Comparison of ENCODE assay signal across 13 cellular contexts in genomic region chr4:13386405-13387107, GRCh38.
DNase-seq lines count a peak whose midpoint lies in the region; ATAC-seq and TF ChIP-seq lines count a peak whose summit lies in the region.
"Had no signal": no experiment of that assay in that cellular context is flagged by ENCODE, and none has a peak within 500 bp of the region (broad histone marks: within the 10 kb centered on the region; RNA-seq: fewer than 3 reads in every experiment).

No MANE protein-coding gene starts in this region.

- H3K4me1 ChIP-seq in mammary epithelial cell (ENCODE audit: insufficient read depth, low read length): no peaks in the 10 kb centered on the region
- H3K4me1 ChIP-seq: A549, pancreas, testis had no signal

- no peak overlapping the region for H3K27ac ChIP-seq in mammary epithelial cell (ENCODE audit: insufficient read depth, low read depth, low read length)
- H3K27ac ChIP-seq: A549, pancreas, testis had no signal

- H3K4me3 ChIP-seq in mammary epithelial cell (replicated peaks in 1 of 3; ENCODE audit: insufficient read depth in 1 of 3, low read depth in 2 of 3, low read length in 3 of 3): no peak overlapping the region
- H3K4me3 ChIP-seq: A549, pancreas, testis had no signal

- in situ Hi-C loops in mammary epithelial cell (cut with MboI; ENCODE audit: low sequenced_read_pairs in 2 of 2): no loop called here

- H3K27me3 ChIP-seq in mammary epithelial cell (ENCODE audit: insufficient read depth, low read length): no peaks in the 10 kb centered on the region
- H3K27me3 ChIP-seq: pancreas, testis had no signal

- peaks cover 36% of the 10 kb centered on the region for H3K79me2 ChIP-seq in mammary epithelial cell (ENCODE audit: insufficient read depth, low read length)

- H3K4me3 Mint-ChIP-seq in MCF 10A (ENCODE audit: unreplicated experiment) (no peak overlapping the region), WTC11 (no peak overlapping the region)
- H3K4me3 Mint-ChIP-seq in stimulated activated naive B cell treated with anti-CD40 and anti-IgM and Interleukin-4, amounts not matched to agents 10 μg/mL and 1 μg/mL and 100 μg/mL, for 72 hours: no peak overlapping the region

- BruUV-seq in mammary epithelial cell (replicated peaks; lab: Mats Ljungman, UMichigan): no TSS peak
- no TSS peak for BruUV-seq in MCF 10A (replicated peaks; lab: Mats Ljungman, UMichigan)

- intact Hi-C loops in mammary epithelial cell (cut with micrococcal nuclease): no loop called here
- intact Hi-C loops in MCF 10A (cut with micrococcal nuclease): no loop called here
- intact Hi-C loops in head of caudate nucleus (cut with DNase I): no loop called here

- TF ChIP-seq CTCF in mammary epithelial cell (conservative IDR thresholded peaks at IDR 0.05 in 1 of 2, IDR thresholded peaks at IDR 0.05 in 1 of 2; ENCODE audit: extremely low read depth in 1 of 2, insufficient read depth in 1 of 2, low read depth in 1 of 2, low read length in 2 of 2) (no peak), MCF 10A (IDR thresholded peaks at IDR 0.05; ENCODE audit: unreplicated experiment) (no peak), WTC11 (IDR thresholded peaks at IDR 0.05) (no peak)

- no peaks in the 10 kb centered on the region for H3K36me3 Mint-ChIP-seq in MCF 10A (ENCODE audit: insufficient read depth, unreplicated experiment)
- H3K36me3 Mint-ChIP-seq in stimulated activated naive B cell treated with anti-CD40 and anti-IgM and Interleukin-4, amounts not matched to agents 10 μg/mL and 1 μg/mL and 100 μg/mL, for 72 hours: peaks cover 22 to 35% of the 10 kb centered on the region in 2 donors
- peaks cover 5% of the 10 kb centered on the region for H3K36me3 Mint-ChIP-seq in WTC11

- CTCF ChIA-PET in mammary epithelial cell (lab: Charles Lee; ENCODE audit: low non-redundant PET): no interaction called here
- CTCF ChIA-PET in MCF 10A (lab: Yijun Ruan, JAX): no interaction called here
- CTCF ChIA-PET in WTC11 (lab: Charles Lee): no interaction called here

- H2AFZ ChIP-seq in mammary epithelial cell (ENCODE audit: low read depth, low read length): no peak overlapping the region

- no peak overlapping the region for H3K9ac ChIP-seq in mammary epithelial cell (ENCODE audit: insufficient read depth, low read length)

- H3K36me3 ChIP-seq in mammary epithelial cell (ENCODE audit: insufficient read depth, low read length): no peaks in the 10 kb centered on the region
- H3K36me3 ChIP-seq: pancreas had no signal

- H3K4me1 Mint-ChIP-seq in MCF 10A (ENCODE audit: insufficient read depth, unreplicated experiment) (no peaks in the 10 kb centered on the region), WTC11 (no peaks in the 10 kb centered on the region)
- H3K4me1 Mint-ChIP-seq in stimulated activated naive B cell treated with anti-CD40 and anti-IgM and Interleukin-4, amounts not matched to agents 10 μg/mL and 1 μg/mL and 100 μg/mL, for 72 hours: peaks cover 17 to 36% of the 10 kb centered on the region in 2 donors

- POLR2A ChIA-PET in MCF 10A (lab: Yijun Ruan, JAX) (no interaction called here), WTC11 (lab: Charles Lee) (no interaction called here)

- no peaks in the 10 kb centered on the region for H3K27me3 Mint-ChIP-seq in MCF 10A (ENCODE audit: insufficient read depth, unreplicated experiment)
- no peaks in the 10 kb centered on the region for H3K27me3 Mint-ChIP-seq in stimulated activated naive B cell treated with anti-CD40 and anti-IgM and Interleukin-4, amounts not matched to agents 10 μg/mL and 1 μg/mL and 100 μg/mL, for 72 hours
- no peaks in the 10 kb centered on the region for H3K27me3 Mint-ChIP-seq in WTC11 (ENCODE audit: low read depth)

- no peak overlapping the region for H3K27ac Mint-ChIP-seq in MCF 10A (ENCODE audit: low read depth, unreplicated experiment)
- no peak overlapping the region for H3K27ac Mint-ChIP-seq in stimulated activated naive B cell treated with anti-CD40 and anti-IgM and Interleukin-4, amounts not matched to agents 10 μg/mL and 1 μg/mL and 100 μg/mL, for 72 hours
- no peak overlapping the region for H3K27ac Mint-ChIP-seq in WTC11

- dilution Hi-C loops in mammary epithelial cell (cut with HindIII; ENCODE audit: low sequenced_read_pairs): no loop called here

- H3K9me3 ChIP-seq in mammary epithelial cell (replicated peaks; ENCODE audit: insufficient read depth, low read length): peaks cover 4% of the 10 kb centered on the region
- H3K9me3 ChIP-seq: A549, pancreas, testis had no signal

- ATAC-seq in HG02840 (IDR thresholded peaks at IDR 0.05; ENCODE audit: low FRiP score, unreplicated experiment) (peak; percentile 85), WTC11 (no peak)
- peak; percentile 68 to 73 for ATAC-seq in stimulated activated naive B cell treated with anti-CD40 and anti-IgM and Interleukin-4, amounts not matched to agents 10 μg/mL and 1 μg/mL and 100 μg/mL, for 72 hours (replicated peaks)
- ATAC-seq: A549, pancreas had no signal

- H3K9me3 Mint-ChIP-seq in MCF 10A (ENCODE audit: unreplicated experiment) (no peaks in the 10 kb centered on the region), WTC11 (peaks cover 17% of the 10 kb centered on the region)
- peaks cover 11% of the 10 kb centered on the region in 2 donors for H3K9me3 Mint-ChIP-seq in stimulated activated naive B cell treated with anti-CD40 and anti-IgM and Interleukin-4, amounts not matched to agents 10 μg/mL and 1 μg/mL and 100 μg/mL, for 72 hours

- no peaks in the 10 kb centered on the region for H4K20me1 ChIP-seq in mammary epithelial cell (ENCODE audit: insufficient read depth, low read length)

- H3K4me2 ChIP-seq in mammary epithelial cell (ENCODE audit: insufficient read depth, low read depth, low read length): no peak overlapping the region
- H3K4me2 ChIP-seq: A549 had no signal

- peak; percentile 46 for DNase-seq in mammary epithelial cell
- DNase-seq in MCF 10A (ENCODE audit: unreplicated experiment): no peak
- peak; percentile 90 for DNase-seq in LHCN-M2 (ENCODE audit: low read depth)
- no peak for DNase-seq in stimulated activated naive B cell treated with anti-CD40 and anti-IgM and Interleukin-4, amounts not matched to agents 10 μg/mL and 1 μg/mL and 100 μg/mL, for 72 hours
- DNase-seq in activated CD8-positive, alpha-beta memory T cell treated with anti-CD3 and anti-CD28 coated beads for 24 hours: no peak
- no peak for DNase-seq in WTC11 (ENCODE audit: low spot score)
- no peak for DNase-seq in head of caudate nucleus
- DNase-seq: central memory CD4-positive, alpha-beta T cell; pancreas; stimulated activated CD4-positive, alpha-beta T cell treated with anti-CD3 and anti-CD28 coated beads, Interleukin-4, amount 100 ng/mL, for 24 hours; testis had no signal

TF ChIP-seq in WTC11, 78 proteins besides CTCF, POLR2A, EP300 and RAD21:
- TF ChIP-seq CREB1 (CRISPR knock-in tag; IDR thresholded peaks at IDR 0.05): no peak
- TF ChIP-seq MYBL2 (CRISPR knock-in tag; IDR thresholded peaks at IDR 0.05): no peak
- TF ChIP-seq MLX (CRISPR knock-in tag; IDR thresholded peaks at IDR 0.05): no peak

Comparison
In these comparisons a context has a peak if more than half of its experiments do, and no peak if none do; other contexts are left out.
1. DNase-seq: peak in mammary epithelial cell (single experiment) and LHCN-M2 (single experiment); none in MCF 10A (single experiment), stimulated activated naive B cell treated with anti-CD40 and anti-IgM and Interleukin-4, amounts not matched to agents 10 μg/mL and 1 μg/mL and 100 μg/mL, for 72 hours (single experiment), activated CD8-positive, alpha-beta memory T cell treated with anti-CD3 and anti-CD28 coated beads for 24 hours (single experiment), WTC11 (single experiment) and head of caudate nucleus (0 of 42).